ENCODE assay signal across 27 cellular contexts in the genomic region with DNA sequence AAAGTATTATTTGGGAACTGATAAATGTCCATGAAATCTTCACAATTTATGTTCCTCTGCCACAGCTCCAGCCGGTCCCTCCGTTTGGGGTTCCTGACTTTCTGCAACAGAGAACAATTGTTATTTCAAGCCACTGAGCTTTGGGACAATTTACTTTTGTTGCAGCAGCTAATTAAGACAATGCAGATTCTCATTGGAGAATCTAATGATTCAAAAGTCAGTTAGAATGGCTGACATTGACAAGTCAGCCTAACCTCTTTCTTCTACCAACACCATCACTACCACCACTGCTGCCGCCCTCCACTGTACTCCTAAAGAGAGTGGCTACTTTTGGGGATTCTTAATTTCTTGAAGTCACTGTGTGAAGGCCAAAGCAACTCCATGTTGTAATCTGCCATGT. TPM values are rescaled to one million over a fixed set of nuclear protein-coding genes. Genes with fewer than 3 reads are reported as not detected.
DNase-seq lines count a peak whose midpoint lies in the region; ATAC-seq and TF ChIP-seq lines count a peak whose summit lies in the region.
"Had no signal": no experiment of that assay in that cellular context is flagged by ENCODE, and none has a peak within 500 bp of the region (broad histone marks: within the 10 kb centered on the region; RNA-seq: fewer than 3 reads in every experiment).

No MANE protein-coding gene starts in this region.

- no CpG with 5 or more reads among the region's 3 CpGs for WGBS in IMR-90 (ENCODE audit: extremely low coverage in 2 of 2, insufficient read length in 1 of 2), 2 experiments

- H3K79me1 ChIP-seq in IMR-90 (ENCODE audit: low read depth in 1 of 2, low read length in 2 of 2) = peaks cover 10 to 29% of the 10 kb centered on the region in 2 experiments; a peak in 3 of 4 replicates

- H3K4me3 ChIP-seq in IMR-90 (ENCODE audit: insufficient read depth, low read depth, low read length) (no peak overlapping the region), breast epithelium (no peak overlapping the region)

- no peak overlapping the region for H2AK5ac ChIP-seq in IMR-90 (ENCODE audit: low read depth, low read length)

- BruUV-seq in IMR-90 (replicated peaks; lab: Mats Ljungman, UMichigan) = no TSS peak

- H3K27ac Mint-ChIP-seq in activated T-cell treated with anti-CD3 and anti-CD28 coated beads, Interleukin-2, amount 50 U/mL, for 72 hours = no peak overlapping the region

- POLR2A ChIA-PET in IMR-90 (lab: Charles Lee; ENCODE audit: unreplicated experiment) = no interaction called here

- ATAC-seq in IMR-90 (ENCODE audit: low read depth) = no peak
- no peak for ATAC-seq in activated T-cell treated with anti-CD3 and anti-CD28 coated beads, Interleukin-2, amount 50 U/mL, for 72 hours (replicated peaks in 1 of 2)
- ATAC-seq: Panc1 had no signal

- H4K20me1 ChIP-seq in IMR-90 (ENCODE audit: insufficient read depth, low read length) = no peaks in the 10 kb centered on the region

- H3K27me3 Mint-ChIP-seq in activated T-cell treated with anti-CD3 and anti-CD28 coated beads, Interleukin-2, amount 50 U/mL, for 72 hours (ENCODE audit: low read depth) = peaks cover 22% of the 10 kb centered on the region

- no peak overlapping the region for H3K9ac ChIP-seq in IMR-90 (ENCODE audit: low read depth, low read length)

- dilution Hi-C loops in IMR-90 (cut with HindIII; ENCODE audit: low sequenced_read_pairs, unreplicated experiment) = no loop called here

- no peak overlapping the region for H3K23ac ChIP-seq in IMR-90 (ENCODE audit: low read depth, low read length)

- H3K36me3 ChIP-seq in IMR-90 (ENCODE audit: control insufficient read depth, insufficient read depth, low read length) (no peaks in the 10 kb centered on the region), breast epithelium (no peaks in the 10 kb centered on the region)

- no peaks in the 10 kb centered on the region for H3K4me1 Mint-ChIP-seq in activated T-cell treated with anti-CD3 and anti-CD28 coated beads, Interleukin-2, amount 50 U/mL, for 72 hours (ENCODE audit: low read depth)

- H3K36me3 Mint-ChIP-seq in activated T-cell treated with anti-CD3 and anti-CD28 coated beads, Interleukin-2, amount 50 U/mL, for 72 hours (ENCODE audit: insufficient read depth in 2 of 2) = peaks cover 3 to 6% of the 10 kb centered on the region in 2 donors

- H3K9me1 ChIP-seq in IMR-90 (ENCODE audit: insufficient read depth, low read length) = peaks cover 11% of the 10 kb centered on the region

- no peak overlapping the region for H2BK5ac ChIP-seq in IMR-90 (ENCODE audit: low read depth, low read length, poor library complexity, severe bottlenecking)

- H3K4me1 ChIP-seq in IMR-90 (ENCODE audit: control insufficient read depth, insufficient read depth, low read length) = peaks cover 12% of the 10 kb centered on the region
- no peaks in the 10 kb centered on the region for H3K4me1 ChIP-seq in breast epithelium

- no peak overlapping the region for H2BK15ac ChIP-seq in IMR-90 (ENCODE audit: low read depth, low read length)

- H3K27me3 ChIP-seq in IMR-90 (ENCODE audit: control insufficient read depth, insufficient read depth, low read length) = no peaks in the 10 kb centered on the region
- H3K27me3 ChIP-seq in breast epithelium = no peaks in the 10 kb centered on the region

- H3K9me3 ChIP-seq in IMR-90 (ENCODE audit: control insufficient read depth, insufficient read depth, low read length) = no peaks in the 10 kb centered on the region
- peaks cover 0 to 6% of the 10 kb centered on the region in 2 donors for H3K9me3 ChIP-seq in breast epithelium

- H3K14ac ChIP-seq in IMR-90 (replicated peaks; ENCODE audit: low read depth, low read length) = no peak overlapping the region

- H4K8ac ChIP-seq in IMR-90 (ENCODE audit: low read depth in 2 of 2, low read length in 2 of 2) = no peak overlapping the region

- H3K4me3 Mint-ChIP-seq in activated T-cell treated with anti-CD3 and anti-CD28 coated beads, Interleukin-2, amount 50 U/mL, for 72 hours = no peak overlapping the region

- peak overlapping the region; percentile 58; the same call in 1 of the 2 replicates for H2BK120ac ChIP-seq in IMR-90 (ENCODE audit: low read depth, low read length)

- H3K27ac ChIP-seq in IMR-90 (ENCODE audit: insufficient read depth, low read length) (no peak overlapping the region), cingulate gyrus (ENCODE audit: low read depth, low read length) (peak overlapping the region; percentile 49), substantia nigra (ENCODE audit: low read depth, low read length, poor library complexity, severe bottlenecking) (peak overlapping the region; percentile 66), breast epithelium (no peak overlapping the region)
- H3K27ac ChIP-seq: HL-60, RWPE1 had no signal

- in situ Hi-C loops in IMR-90 (cut with MboI; ENCODE audit: low sequenced_read_pairs) = no loop called here

- TF ChIP-seq POLR2A in IMR-90 (IDR thresholded peaks at IDR 0.05; ENCODE audit: low read depth, low read length) = no peak
- no peak for TF ChIP-seq POLR2A in breast epithelium (IDR thresholded peaks at IDR 0.05)

- CTCF ChIA-PET in IMR-90 (lab: Yijun Ruan, JAX) = no interaction called here

- H2BK20ac ChIP-seq in IMR-90 (ENCODE audit: low read depth, low read length) = no peak overlapping the region

- intact Hi-C loops in IMR-90 (cut with micrococcal nuclease) = no loop called here
- intact Hi-C loops in breast epithelium (cut with DNase I; ENCODE audit: low total_unique reads) = no loop called here

- DNase-seq in IMR-90 = no peak
- DNase-seq in midbrain (lab: John Stamatoyannopoulos, UW) = peak; percentile 28
- DNase-seq in substantia nigra (lab: John Stamatoyannopoulos, UW) = peak in 2 of 49 donors; percentile 14 to 32
- DNase-seq in breast epithelium (ENCODE audit: low spot score in 2 of 2) = no peak
- no peak for DNase-seq in NCI-H524 (lab: John Stamatoyannopoulos, UW)
- DNase-seq in activated T-cell treated with anti-CD3 and anti-CD28 coated beads, Interleukin-2, amount 50 U/mL, for 72 hours = no peak
- no peak for DNase-seq in NCI-H524 treated with DMSO at 0.1 percent for 48 hours (lab: John Stamatoyannopoulos, UW)
- DNase-seq: 8988T, ACHN, Calu3, DND-41, HCEC 1CT, Kasumi-1, NCI-H1105, NCI-H1436 treated with DMSO at 0.1 percent for 48 hours, NCI-H187 treated with DMSO at 0.1 percent for 48 hours, NCI-H2171 treated with DMSO at 0.1 percent for 48 hours, NCI-H526, NCI-H82, SHP77 had no signal

- no peak for TF ChIP-seq RAD21 in IMR-90 (IDR thresholded peaks at IDR 0.05; ENCODE audit: low read length)

- no peak overlapping the region for H2AFZ ChIP-seq in IMR-90 (replicated peaks; ENCODE audit: low read length, poor library complexity)

- no peak overlapping the region for H2AK9ac ChIP-seq in IMR-90 (replicated peaks; ENCODE audit: low read depth, low read length, poor library complexity)

- no peak overlapping the region for H3K56ac ChIP-seq in IMR-90 (ENCODE audit: extremely low read depth, insufficient read depth, low read length)

- TF ChIP-seq CTCF in IMR-90 (conservative IDR thresholded peaks at IDR 0.05; ENCODE audit: low read depth, low read length) (no peak), breast epithelium (IDR thresholded peaks at IDR 0.05) (no peak)

- H4K5ac ChIP-seq in IMR-90 (ENCODE audit: low read depth, low read length) = no peak overlapping the region

- no peak overlapping the region for H4K91ac ChIP-seq in IMR-90 (ENCODE audit: insufficient read depth, low read depth, low read length)

- no peak overlapping the region for H3K18ac ChIP-seq in IMR-90 (ENCODE audit: low read depth, low read length)

- peaks cover 4% of the 10 kb centered on the region in 2 donors for H3K9me3 Mint-ChIP-seq in activated T-cell treated with anti-CD3 and anti-CD28 coated beads, Interleukin-2, amount 50 U/mL, for 72 hours

- H3K4me2 ChIP-seq in IMR-90 (ENCODE audit: low read depth, low read length) = no peak overlapping the region

- no peak overlapping the region for H3K4ac ChIP-seq in IMR-90 (ENCODE audit: low read depth, low read length)

TF ChIP-seq in IMR-90, 13 proteins besides CTCF, POLR2A, EP300 and RAD21 (continues in another document):
- no peak for TF ChIP-seq NFE2L2 (IDR thresholded peaks at IDR 0.05; ENCODE audit: low read depth, low read length)
- TF ChIP-seq RFX5 (IDR thresholded peaks at IDR 0.05; ENCODE audit: low read depth, low read length) = no peak
- TF ChIP-seq MXI1 (IDR thresholded peaks at IDR 0.05; ENCODE audit: borderline replicate concordance, low read depth, low read length) = no peak
- no peak for TF ChIP-seq MAZ (IDR thresholded peaks at IDR 0.05; ENCODE audit: borderline replicate concordance, low read depth, low read length)
- TF ChIP-seq SMC3 (IDR thresholded peaks at IDR 0.05; ENCODE audit: low read depth, low read length) = no peak
- no peak for TF ChIP-seq RCOR1 (IDR thresholded peaks at IDR 0.05; ENCODE audit: insufficient replicate concordance, low read length)
- TF ChIP-seq CEBPB (IDR thresholded peaks at IDR 0.05; ENCODE audit: low read depth, low read length) = no peak
- TF ChIP-seq, protein P1, sequence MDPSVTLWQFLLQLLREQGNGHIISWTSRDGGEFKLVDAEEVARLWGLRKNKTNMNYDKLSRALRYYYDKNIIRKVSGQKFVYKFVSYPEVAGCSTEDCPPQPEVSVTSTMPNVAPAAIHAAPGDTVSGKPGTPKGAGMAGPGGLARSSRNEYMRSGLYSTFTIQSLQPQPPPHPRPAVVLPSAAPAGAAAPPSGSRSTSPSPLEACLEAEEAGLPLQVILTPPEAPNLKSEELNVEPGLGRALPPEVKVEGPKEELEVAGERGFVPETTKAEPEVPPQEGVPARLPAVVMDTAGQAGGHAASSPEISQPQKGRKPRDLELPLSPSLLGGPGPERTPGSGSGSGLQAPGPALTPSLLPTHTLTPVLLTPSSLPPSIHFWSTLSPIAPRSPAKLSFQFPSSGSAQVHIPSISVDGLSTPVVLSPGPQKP (IDR thresholded peaks at IDR 0.05; ENCODE audit: borderline replicate concordance, low read depth, low read length) = no peak

RNA-seq across cellular contexts. Expression of gene HEATR6, which starts 15.0 kb away (rescaled TPM):
- total RNA-seq in IMR-90 (2012; rRNA removed) = 25.6 and 27.6 TPM in 2 replicates
- 16.7 and 20.2 TPM in 2 replicates for polyA plus RNA-seq in IMR-90 (2012; rRNA removed)
- 6.2 and 14.9 TPM in 2 replicates for polyA plus RNA-seq in IMR-90 (2012; cell fraction: cytosol; rRNA removed)
- 38.1 and 58.8 TPM in 2 replicates for polyA plus RNA-seq in IMR-90 (2012; cell fraction: nucleus; rRNA removed; ENCODE audit: low replicate concordance)
- total RNA-seq in breast epithelium = 10 to 100 TPM in 2 of 3 donors, 1 to 10 TPM in 1; 9.1 to 16.4 (median 16.1) TPM
- total RNA-seq in activated T-cell treated with anti-CD3 and anti-CD28 coated beads, Interleukin-2, amount 50 U/mL, for 72 hours = 10 to 100 TPM; 27.8 to 36.9 TPM

RNA-seq across cellular contexts. Expression of gene CA4, which starts 56.1 kb away (rescaled TPM):
- total RNA-seq in IMR-90 (2012; rRNA removed) = not detected in 2 replicates
- polyA plus RNA-seq in IMR-90 (2012; rRNA removed) = not detected in 2 replicates
- not detected in 2 replicates for polyA plus RNA-seq in IMR-90 (2012; cell fraction: cytosol; rRNA removed)
- not detected in 2 replicates for polyA plus RNA-seq in IMR-90 (2012; cell fraction: nucleus; rRNA removed; ENCODE audit: low replicate concordance)
- total RNA-seq in breast epithelium = 10 to 100 TPM in 2 of 3 donors, 1 to 10 TPM in 1; 4.7 to 46.5 (median 12.3) TPM
- not detected for total RNA-seq in activated T-cell treated with anti-CD3 and anti-CD28 coated beads, Interleukin-2, amount 50 U/mL, for 72 hours
- total RNA-seq: M059J, SK-MEL-5 had no signal
- polyA plus RNA-seq: BJ had no signal

Comparison
In these comparisons a context has a peak if more than half of its experiments do, and no peak if none do; other contexts are left out.
1. H3K27ac ChIP-seq: peak in cingulate gyrus (single experiment) and substantia nigra (single experiment); none in IMR-90 (single experiment) and breast epithelium (0 of 2).